9 cellular contexts compared by ENCODE assay signal in the genomic region with DNA sequence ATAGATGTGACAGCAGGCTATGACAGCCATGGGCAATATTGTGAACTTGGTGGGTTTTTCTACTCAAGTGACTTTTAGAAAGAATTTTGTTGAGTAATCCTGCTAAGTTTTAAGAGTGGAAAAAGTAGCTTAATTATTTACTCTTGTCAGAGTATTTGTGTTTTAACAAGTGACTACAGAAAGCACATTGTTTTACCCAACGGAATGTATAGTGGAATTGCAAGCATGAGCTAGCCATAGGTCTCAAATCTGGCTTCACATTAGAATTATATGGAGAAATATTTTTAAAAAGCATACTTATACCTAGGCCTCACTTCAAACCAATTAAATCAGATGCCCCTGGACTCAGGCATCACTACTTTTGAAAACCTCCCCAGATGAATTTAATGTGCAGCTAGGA.
"Had no signal": no experiment of that assay in that cellular context is flagged by ENCODE, and none has a peak within 500 bp of the region (broad histone marks: within the 10 kb centered on the region; RNA-seq: fewer than 3 reads in every experiment).

No MANE protein-coding gene starts in this region.

- H3K4me1 ChIP-seq: HAP-1 had no signal

- H2AFZ ChIP-seq: GM23248 had no signal

- H3K4me3 ChIP-seq: GM23248, HAP-1, K562 had no signal

- H3K27ac Mint-ChIP-seq: HFFc6 had no signal

- H3K4me3 Mint-ChIP-seq: HFFc6 had no signal

- FAIRE-seq: K562 had no signal

- ATAC-seq: HCT116, K562 had no signal

- DNase-seq: GM23248, GOT3, H7, HFFc6, IMR-90 had no signal

- H3K36me3 ChIP-seq: HAP-1 had no signal

- H3K9ac ChIP-seq: GM23248 had no signal

- H3K9me3 Mint-ChIP-seq: HFFc6 had no signal

- H3K27ac ChIP-seq: GM23248, HL-60 had no signal
